Comparison of ENCODE assay signal across 3 cellular contexts in genomic region chr2:5982217-5982910, GRCh38.
TF ChIP-seq lines count a peak whose summit lies in the region.

No MANE protein-coding gene starts in this region.

TF ChIP-seq in SK-N-SH, 30 proteins besides CTCF, POLR2A, EP300 and RAD21:
- TF ChIP-seq GABPA (IDR thresholded peaks at IDR 0.05; ENCODE audit: low read depth) (no peak), CHD2 (IDR thresholded peaks at IDR 0.05; ENCODE audit: low read length, partially characterized antibody) (no peak), JUND (IDR thresholded peaks at IDR 0.05) (no peak), RCOR1 (IDR thresholded peaks at IDR 0.05; ENCODE audit: low read length) (peak; percentile 75), GATA2 (CRISPR knock-in tag; IDR thresholded peaks at IDR 0.05) (peak; percentile 59; the same call in 1 of the 2 replicates), MXI1 (IDR thresholded peaks at IDR 0.05; ENCODE audit: low read depth, low read length) (peak; percentile 79; the same call in 1 of the 2 replicates), REST (IDR thresholded peaks at IDR 0.05; ENCODE audit: low read depth, low read length) (no peak), FOSL2 (IDR thresholded peaks at IDR 0.05; ENCODE audit: borderline replicate concordance, low read depth) (no peak), SIN3A (IDR thresholded peaks at IDR 0.05; ENCODE audit: borderline replicate concordance, low read depth, low read length) (no peak)

TF ChIP-seq in SK-N-SH treated with all-trans-retinoic acid at 6 μM for 48 hours, 23 proteins besides CTCF, POLR2A, EP300 and RAD21:
- TF ChIP-seq SNAI2 (CRISPR knock-in tag; IDR thresholded peaks at IDR 0.05), result no peak
- no peak for TF ChIP-seq ZNF8 (CRISPR knock-in tag; IDR thresholded peaks at IDR 0.05)
TF ChIP-seq in SK-N-SH treated with all-trans-retinoic acid at 6 μM for 48 hours: peak in this region for 0.

TF ChIP-seq in GM12878, 131 proteins besides CTCF, POLR2A, EP300 and RAD21:
- TF ChIP-seq HDGF (IDR thresholded peaks at IDR 0.05) (no peak), CUX1 (IDR thresholded peaks at IDR 0.05; ENCODE audit: insufficient replicate concordance, low read depth, low read length) (no peak), CHD2 (IDR thresholded peaks at IDR 0.05; ENCODE audit: borderline replicate concordance, low read depth, low read length) (no peak), MXI1 (IDR thresholded peaks at IDR 0.05; ENCODE audit: low read depth, low read length) (no peak), SMAD5 (IDR thresholded peaks at IDR 0.05; ENCODE audit: low read depth) (no peak), MTA3 (IDR thresholded peaks at IDR 0.05; ENCODE audit: borderline replicate concordance, low read length) (no peak), ZSCAN29 (IDR thresholded peaks at IDR 0.05) (no peak), IKZF1 (conservative IDR thresholded peaks at IDR 0.05) (no peak), KAT2A (conservative IDR thresholded peaks at IDR 0.05; ENCODE audit: control insufficient read depth, low read depth, low read length) (no peak), STAT1 (conservative IDR thresholded peaks at IDR 0.05) (no peak), ZBTB40 (IDR thresholded peaks at IDR 0.05; ENCODE audit: borderline replicate concordance) (no peak), MYC (IDR thresholded peaks at IDR 0.05; ENCODE audit: insufficient read depth, insufficient read length, insufficient replicate concordance, low read length, severe bottlenecking) (no peak), PKNOX1 (IDR thresholded peaks at IDR 0.05) (no peak), BACH1 (IDR thresholded peaks at IDR 0.05; ENCODE audit: borderline replicate concordance) (no peak), WRNIP1 (IDR thresholded peaks at IDR 0.05; ENCODE audit: borderline replicate concordance, low read depth, low read length) (no peak), NFYA (IDR thresholded peaks at IDR 0.05; ENCODE audit: borderline replicate concordance, low read depth, low read length) (no peak)
- TF ChIP-seq, protein P1, sequence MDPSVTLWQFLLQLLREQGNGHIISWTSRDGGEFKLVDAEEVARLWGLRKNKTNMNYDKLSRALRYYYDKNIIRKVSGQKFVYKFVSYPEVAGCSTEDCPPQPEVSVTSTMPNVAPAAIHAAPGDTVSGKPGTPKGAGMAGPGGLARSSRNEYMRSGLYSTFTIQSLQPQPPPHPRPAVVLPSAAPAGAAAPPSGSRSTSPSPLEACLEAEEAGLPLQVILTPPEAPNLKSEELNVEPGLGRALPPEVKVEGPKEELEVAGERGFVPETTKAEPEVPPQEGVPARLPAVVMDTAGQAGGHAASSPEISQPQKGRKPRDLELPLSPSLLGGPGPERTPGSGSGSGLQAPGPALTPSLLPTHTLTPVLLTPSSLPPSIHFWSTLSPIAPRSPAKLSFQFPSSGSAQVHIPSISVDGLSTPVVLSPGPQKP (IDR thresholded peaks at IDR 0.05; ENCODE audit: low read depth, low read length), result no peak
- TF ChIP-seq, protein P2, sequence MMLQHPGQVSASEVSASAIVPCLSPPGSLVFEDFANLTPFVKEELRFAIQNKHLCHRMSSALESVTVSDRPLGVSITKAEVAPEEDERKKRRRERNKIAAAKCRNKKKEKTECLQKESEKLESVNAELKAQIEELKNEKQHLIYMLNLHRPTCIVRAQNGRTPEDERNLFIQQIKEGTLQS (IDR thresholded peaks at IDR 0.05; ENCODE audit: borderline replicate concordance, extremely low read depth, low read depth, low read length), result no peak
